Comparison of ENCODE assay signal across 14 cellular contexts in genomic region chr10:119550802-119551201, GRCh38. TPM values are rescaled to one million over a fixed set of nuclear protein-coding genes. Genes with fewer than 3 reads are reported as not detected.
DNase-seq lines count a peak whose midpoint lies in the region; ATAC-seq and TF ChIP-seq lines count a peak whose summit lies in the region.
"Had no signal": no experiment of that assay in that cellular context is flagged by ENCODE, and none has a peak within 500 bp of the region (broad histone marks: within the 10 kb centered on the region; RNA-seq: fewer than 3 reads in every experiment).

No MANE protein-coding gene starts in this region.

- no peaks in the 10 kb centered on the region for H3K36me3 Mint-ChIP-seq in T-helper 17 cell (ENCODE audit: low read depth)
- H3K36me3 Mint-ChIP-seq: CD8-positive, alpha-beta T cell had no signal

- peaks cover 2% of the 10 kb centered on the region; the same call in 1 of the 2 replicates for H3K4me1 ChIP-seq in HEK293 (ENCODE audit: control insufficient read depth, insufficient read depth, low read length)

- H3K27ac ChIP-seq in HEK293 (ENCODE audit: extremely low read depth, low read depth, low read length), result no peak overlapping the region
- H3K27ac ChIP-seq: C4-2B had no signal

- peak overlapping the region; percentile 14 for H3K27ac Mint-ChIP-seq in T-helper 17 cell
- H3K27ac Mint-ChIP-seq: CD8-positive, alpha-beta T cell had no signal

- H3K27me3 Mint-ChIP-seq in T-helper 17 cell, result peaks cover 27% of the 10 kb centered on the region

- no peaks in the 10 kb centered on the region for H3K36me3 ChIP-seq in HEK293 (ENCODE audit: control insufficient read depth in 2 of 2, insufficient read depth in 1 of 2, low read length in 2 of 2)
- H3K36me3 ChIP-seq: BE2C had no signal

- peak; percentile 38 for DNase-seq in Ammon's horn (ENCODE audit: low spot score)
- DNase-seq in T-helper 17 cell, result no peak
- peak; percentile 49 for DNase-seq in medulla oblongata (ENCODE audit: extremely low spot score)
- DNase-seq in GM20000 (ENCODE audit: low spot score), result no peak
- DNase-seq in effector CD8-positive, alpha-beta T cell (lab: John Stamatoyannopoulos, UW), result no peak
- DNase-seq: BE2C; CD8-positive, alpha-beta T cell; COR-L47; DND-41; GDM1; HCEC 1CT had no signal

- H3K9me3 ChIP-seq in HEK293 (ENCODE audit: control insufficient read depth, insufficient read depth, low read depth, low read length) (no peaks in the 10 kb centered on the region), T-helper 17 cell (ENCODE audit: control insufficient read depth, low read length, poor library complexity, severe bottlenecking) (no peaks in the 10 kb centered on the region)
- H3K9me3 ChIP-seq: BE2C had no signal

- CTCF ChIA-PET in HEK293 (lab: Yijun Ruan, JAX), result no interaction called here

- H3K4me1 Mint-ChIP-seq in T-helper 17 cell, result peaks cover 2% of the 10 kb centered on the region

- POLR2A ChIA-PET in HEK293 (lab: Yijun Ruan, JAX), result interaction anchor here (0.6 kb wide), 1 partner anchor 22 kb away, joined by 3 read pairs; no protein-coding TSS in a partner anchor

- ATAC-seq in T-helper 17 cell, result no peak
- ATAC-seq in HG03097 (IDR thresholded peaks at IDR 0.05; ENCODE audit: low FRiP score, unreplicated experiment), result no peak
- ATAC-seq: CD8-positive, alpha-beta T cell had no signal

- H3K4me3 ChIP-seq in HEK293 (ENCODE audit: low read depth, low read length), result no peak overlapping the region

- no peak for TF ChIP-seq CTCF in HEK293 (tag by site-specific recombination; IDR thresholded peaks at IDR 0.05)
- TF ChIP-seq CTCF in GM20000 (IDR thresholded peaks at IDR 0.05; ENCODE audit: extremely low read depth, missing control alignments), result no peak

- H3K4me3 Mint-ChIP-seq in T-helper 17 cell, result no peak overlapping the region
- H3K4me3 Mint-ChIP-seq: CD8-positive, alpha-beta T cell had no signal

TF ChIP-seq in HEK293, 187 proteins besides CTCF, POLR2A, EP300 and RAD21:
- peak; percentile 71; the same call in 1 of the 2 replicates for TF ChIP-seq ZNF146 (tag by site-specific recombination; IDR thresholded peaks at IDR 0.05)
- no peak for TF ChIP-seq ZNF621 (tag by site-specific recombination; IDR thresholded peaks at IDR 0.05)

RNA-seq across cellular contexts. Expression of gene RGS10, which starts 8.3 kb away (rescaled TPM):
- total RNA-seq in T-helper 17 cell, result 100 to 1,000 TPM in 1 of 2 donors, 10 to 100 TPM in 1; 64.7 to 135 TPM

RNA-seq across cellular contexts. Expression of gene TIAL1, which starts 46.0 kb away (rescaled TPM):
- total RNA-seq in T-helper 17 cell, result 100 to 1,000 TPM; 169 to 172 TPM

Comparison
In these comparisons a context has a peak if more than half of its experiments do, and no peak if none do; other contexts are left out.
1. DNase-seq: peak in Ammon's horn (single experiment) and medulla oblongata (single experiment); none in T-helper 17 cell (0 of 3), GM20000 (single experiment) and effector CD8-positive, alpha-beta T cell (single experiment).